In the genomic region with DNA sequence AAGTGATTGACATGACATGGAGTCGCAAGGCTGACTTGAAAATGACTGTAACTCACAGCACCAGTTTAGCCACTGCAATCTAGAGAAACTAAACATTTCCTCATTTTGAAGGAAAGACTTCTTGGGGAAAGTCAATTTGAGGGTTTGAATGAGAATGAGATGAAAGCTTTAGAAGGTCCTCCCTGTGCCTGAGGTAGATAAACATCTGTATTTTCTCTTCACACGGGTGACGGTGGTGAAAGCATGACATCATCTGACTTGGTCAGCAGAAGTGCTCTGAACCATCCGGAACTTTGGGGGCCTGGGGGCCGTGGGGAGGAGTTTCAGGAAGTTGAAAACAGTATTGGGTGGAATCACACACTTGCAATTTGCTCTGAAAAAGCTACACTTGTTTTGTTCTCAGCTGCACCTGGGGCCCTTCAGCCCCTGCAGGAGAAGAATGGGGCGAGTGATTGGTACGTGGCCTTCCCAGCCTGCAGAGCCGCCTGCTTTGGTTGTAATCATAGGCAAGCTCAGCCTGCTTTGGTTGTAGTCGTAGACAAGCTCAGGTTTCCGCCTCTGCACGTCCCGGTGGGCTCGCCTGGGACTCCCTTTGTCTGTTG, we compare ENCODE assay signal across 9 cellular contexts. TPM values are rescaled to one million over a fixed set of nuclear protein-coding genes. Genes with fewer than 3 reads are reported as not detected.
DNase-seq lines count a peak whose midpoint lies in the region; ATAC-seq and TF ChIP-seq lines count a peak whose summit lies in the region.
"Had no signal": no experiment of that assay in that cellular context is flagged by ENCODE, and none has a peak within 500 bp of the region (broad histone marks: within the 10 kb centered on the region; RNA-seq: fewer than 3 reads in every experiment).

No MANE protein-coding gene starts in this region.

- peak overlapping the region; percentile 7; the same call in 1 of the 2 replicates for H3K9ac ChIP-seq in OCI-LY3 (ENCODE audit: low read length)

- TF ChIP-seq CTCF in OCI-LY3 (IDR thresholded peaks at IDR 0.05; ENCODE audit: low read depth, low read length): no peak

- H3K27ac ChIP-seq in OCI-LY3 (ENCODE audit: low read length) (peak overlapping the region; percentile 70), right cardiac atrium (ENCODE audit: low read length) (peak overlapping the region; percentile 5)
- H3K27ac ChIP-seq: SJSA1 had no signal

- DNase-seq in activated effector memory CD4-positive, alpha-beta T cell treated with anti-CD3 and anti-CD28 coated beads, Interleukin-2, amount 50 U/mL, for 16 hours: peak; percentile 88
- DNase-seq in right cardiac atrium: peak; percentile 50 to 76 (median 65)
- DNase-seq in stimulated activated CD4-positive, alpha-beta T cell treated with anti-CD3 and anti-CD28 coated beads, Interleukin-4, amount 100 ng/mL, for 24 hours: peak; percentile 79
- no peak for DNase-seq in HuH-7.5 (ENCODE audit: low spot score)
- no peak for DNase-seq in NCI-H2081 treated with DMSO at 0.1 percent for 48 hours (lab: John Stamatoyannopoulos, UW)

- peak overlapping the region; percentile 40 for H3K4me2 ChIP-seq in OCI-LY3 (ENCODE audit: low read length)

- peaks cover 93% of the 10 kb centered on the region for H3K79me2 ChIP-seq in OCI-LY3 (ENCODE audit: low read length)

- H3K4me3 ChIP-seq in OCI-LY3 (ENCODE audit: low read length): peak overlapping the region; percentile 1; the same call in 1 of the 2 replicates
- H3K4me3 ChIP-seq in right cardiac atrium (ENCODE audit: low read length): no peak overlapping the region
- H3K4me3 ChIP-seq: SJSA1 had no signal

- 21% methylated on average over 13 of the region's 13 CpGs for WGBS in right cardiac atrium

- no peak overlapping the region for H2AFZ ChIP-seq in OCI-LY3 (ENCODE audit: low read depth, low read length)

- no peaks in the 10 kb centered on the region for H3K9me3 ChIP-seq in OCI-LY3 (ENCODE audit: insufficient read depth, low read length)
- no peaks in the 10 kb centered on the region for H3K9me3 ChIP-seq in right cardiac atrium (ENCODE audit: control insufficient read depth, low read length)

- intact Hi-C loops in right cardiac atrium (cut with DNase I): no loop called here

- H3K36me3 ChIP-seq in OCI-LY3 (replicated peaks; ENCODE audit: low read depth, low read length): peaks cover 8% of the 10 kb centered on the region

- ATAC-seq in GM19351 (IDR thresholded peaks at IDR 0.05; ENCODE audit: unreplicated experiment) (peak; percentile 43), right cardiac atrium (no peak), HG03025 (IDR thresholded peaks at IDR 0.05; ENCODE audit: low FRiP score, unreplicated experiment) (no peak)

- H4K20me1 ChIP-seq in OCI-LY3 (ENCODE audit: insufficient read depth, low read length): peaks cover 16% of the 10 kb centered on the region; the same call in 1 of the 2 replicates

- H3K27me3 ChIP-seq in OCI-LY3 (ENCODE audit: low read depth, low read length) (no peaks in the 10 kb centered on the region), right cardiac atrium (ENCODE audit: control insufficient read depth, insufficient read depth) (no peaks in the 10 kb centered on the region)
- H3K27me3 ChIP-seq: SJSA1 had no signal

- H3K4me1 ChIP-seq in OCI-LY3 (ENCODE audit: low read length): peaks cover 24% of the 10 kb centered on the region
- H3K4me1 ChIP-seq in right cardiac atrium (ENCODE audit: control insufficient read depth, insufficient read depth, low read length): peaks cover 12% of the 10 kb centered on the region

RNA-seq across cellular contexts. Expression of a gene that starts 5.0 kb away (rescaled TPM):
- 10 to 100 TPM; 15.6 to 18.1 (median 17.4) TPM for total RNA-seq in right cardiac atrium
- 9.0 TPM for polyA plus RNA-seq in right cardiac atrium

RNA-seq across cellular contexts. Expression of a gene that starts 19.9 kb away (rescaled TPM):
- total RNA-seq in right cardiac atrium: not detected
- polyA plus RNA-seq in right cardiac atrium: not detected
- total RNA-seq: SJSA1 had no signal

Comparison
In these comparisons a context has a peak if more than half of its experiments do, and no peak if none do; other contexts are left out.
1. DNase-seq: peak in activated effector memory CD4-positive, alpha-beta T cell treated with anti-CD3 and anti-CD28 coated beads, Interleukin-2, amount 50 U/mL, for 16 hours (single experiment), right cardiac atrium (3 of 3) and stimulated activated CD4-positive, alpha-beta T cell treated with anti-CD3 and anti-CD28 coated beads, Interleukin-4, amount 100 ng/mL, for 24 hours (single experiment); none in HuH-7.5 (single experiment) and NCI-H2081 treated with DMSO at 0.1 percent for 48 hours (single experiment).